In the genomic region with DNA sequence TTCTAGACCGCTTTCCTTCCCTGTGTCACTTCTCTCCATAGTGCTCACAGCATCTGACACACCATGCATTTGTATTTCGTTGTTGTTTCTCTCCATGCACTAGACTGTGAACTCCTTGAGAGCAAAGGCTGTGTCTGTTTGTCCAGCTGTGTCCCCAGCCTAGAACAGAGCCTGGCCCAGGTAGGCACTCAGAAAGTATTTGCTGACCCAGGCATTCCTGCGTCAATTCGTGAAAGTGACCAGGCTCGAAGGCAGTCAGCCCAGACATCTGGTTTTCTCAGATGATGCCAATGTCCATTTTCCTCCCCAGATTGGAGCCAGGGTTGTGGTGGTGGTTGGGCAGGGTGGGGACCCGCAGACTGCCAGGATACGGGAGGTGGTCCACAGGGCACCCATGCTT, we compare ENCODE assay signal across 26 cellular contexts.
"Had no signal": no experiment of that assay in that cellular context is flagged by ENCODE, and none has a peak within 500 bp of the region (broad histone marks: within the 10 kb centered on the region; RNA-seq: fewer than 3 reads in every experiment).

No MANE protein-coding gene starts in this region.

- H3K9me3 Mint-ChIP-seq: mesothelial cell of epicardium; natural killer cell; stimulated activated naive CD8-positive, alpha-beta T cell treated with anti-CD3 and anti-CD28 coated beads, Interleukin-15, amount 100 ng/mL, for 72 hours had no signal

- ATAC-seq: left colon; left lung; lower lobe of right lung; natural killer cell; stimulated activated effector memory CD8-positive, alpha-beta T cell treated with anti-CD3 and anti-CD28 coated beads, Interleukin-12 subunit alpha, Interleukin-12 subunit beta, amount 100 ng/mL, for 72 hours; stimulated activated naive CD8-positive, alpha-beta T cell treated with anti-CD3 and anti-CD28 coated beads, Interleukin-15, amount 100 ng/mL, for 72 hours had no signal

- H3K36me3 Mint-ChIP-seq: mesothelial cell of epicardium; naive B cell; natural killer cell; stimulated activated effector memory CD8-positive, alpha-beta T cell treated with anti-CD3 and anti-CD28 coated beads, Interleukin-12 subunit alpha, Interleukin-12 subunit beta, amount 100 ng/mL, for 72 hours had no signal

- H3K4me3 ChIP-seq: left lung, lower lobe of right lung, neural progenitor cell, ovary, right atrium auricular region, sigmoid colon, spleen, testis, thyroid gland, transverse colon, upper lobe of left lung had no signal

- DNase-seq: hippocampal formation; kidney; left colon; left lung; lower lobe of right lung; mammary epithelial cell; mesenchymal stem cell; naive B cell; natural killer cell; nephron progenitor cell; ovary; sigmoid colon; small intestine; spleen; stimulated activated CD4-positive, alpha-beta T cell treated with anti-CD3 and anti-CD28 coated beads, Interleukin-4, amount 100 ng/mL, for 24 hours; stimulated activated naive CD4-positive, alpha-beta T cell treated with Interleukin-2 at 50 U/mL for 16 hours; stimulated activated naive CD8-positive, alpha-beta T cell treated with anti-CD3 and anti-CD28 coated beads, Interleukin-15, amount 100 ng/mL, for 72 hours; testis; thyroid gland; transverse colon; upper lobe of left lung had no signal

- H3K27me3 ChIP-seq: neural progenitor cell, ovary, right atrium auricular region, testis, thyroid gland, transverse colon, upper lobe of left lung had no signal

- H3K9me3 ChIP-seq: left lung, lower lobe of right lung, ovary, right atrium auricular region, sigmoid colon, testis, thyroid gland, transverse colon, upper lobe of left lung had no signal

- H3K27ac Mint-ChIP-seq: mesothelial cell of epicardium; naive B cell; natural killer cell; nephron progenitor cell; neural progenitor cell; progenitor cell of endocrine pancreas; stimulated activated effector memory CD8-positive, alpha-beta T cell treated with anti-CD3 and anti-CD28 coated beads, Interleukin-12 subunit alpha, Interleukin-12 subunit beta, amount 100 ng/mL, for 72 hours had no signal

- H3K4me3 Mint-ChIP-seq: mesothelial cell of epicardium; naive B cell; natural killer cell; nephron progenitor cell; neural progenitor cell; stimulated activated effector memory CD8-positive, alpha-beta T cell treated with anti-CD3 and anti-CD28 coated beads, Interleukin-12 subunit alpha, Interleukin-12 subunit beta, amount 100 ng/mL, for 72 hours; stimulated activated naive CD8-positive, alpha-beta T cell treated with anti-CD3 and anti-CD28 coated beads, Interleukin-15, amount 100 ng/mL, for 72 hours had no signal

- H3K36me3 ChIP-seq: left lung, lower lobe of right lung, neural progenitor cell, ovary, right atrium auricular region, sigmoid colon, spleen, thyroid gland, transverse colon, upper lobe of left lung had no signal

- H3K4me1 Mint-ChIP-seq: mesothelial cell of epicardium; naive B cell; natural killer cell; stimulated activated effector memory CD8-positive, alpha-beta T cell treated with anti-CD3 and anti-CD28 coated beads, Interleukin-12 subunit alpha, Interleukin-12 subunit beta, amount 100 ng/mL, for 72 hours; stimulated activated naive CD8-positive, alpha-beta T cell treated with anti-CD3 and anti-CD28 coated beads, Interleukin-15, amount 100 ng/mL, for 72 hours had no signal

- H3K27me3 Mint-ChIP-seq: naive B cell had no signal

- H3K27ac ChIP-seq: left lung, lower lobe of right lung, neural progenitor cell, ovary, right atrium auricular region, sigmoid colon, spleen, testis, thyroid gland, transverse colon, upper lobe of left lung had no signal

- H3K4me1 ChIP-seq: left lung, lower lobe of right lung, neural progenitor cell, right atrium auricular region, sigmoid colon, spleen, thyroid gland, transverse colon, upper lobe of left lung had no signal
